ENCODE assay signal across 8 cellular contexts in genomic region chr3:170360916-170361315, GRCh38. TPM values are rescaled to one million over a fixed set of nuclear protein-coding genes. Genes with fewer than 3 reads are reported as not detected.
DNase-seq lines count a peak whose midpoint lies in the region; ATAC-seq and TF ChIP-seq lines count a peak whose summit lies in the region.
"Had no signal": no experiment of that assay in that cellular context is flagged by ENCODE, and none has a peak within 500 bp of the region (broad histone marks: within the 10 kb centered on the region; RNA-seq: fewer than 3 reads in every experiment).

No MANE protein-coding gene starts in this region.

- H3K36me3 ChIP-seq in SU-DHL-6 (ENCODE audit: low read length): peaks cover 18% of the 10 kb centered on the region; the same call in 1 of the 2 replicates
- H3K36me3 ChIP-seq in iPS-15b (ENCODE audit: control insufficient read depth, insufficient read depth, low read length): peaks cover 5% of the 10 kb centered on the region
- peaks cover 3 to 4% (median 3%) of the 10 kb centered on the region in 3 donors for H3K36me3 ChIP-seq in skeletal muscle tissue (ENCODE audit: control insufficient read depth in 3 of 3, insufficient read depth in 3 of 3, low read length in 3 of 3)
- H3K36me3 ChIP-seq: suprapubic skin had no signal

- peaks cover 71% of the 10 kb centered on the region for H3K4me1 Mint-ChIP-seq in HFFc6 (ENCODE audit: low read depth)

- H3K27me3 ChIP-seq in SU-DHL-6 (ENCODE audit: low read length): no peaks in the 10 kb centered on the region
- no peaks in the 10 kb centered on the region for H3K27me3 ChIP-seq in iPS-15b (ENCODE audit: control insufficient read depth, insufficient read depth, low read length)
- no peaks in the 10 kb centered on the region for H3K27me3 ChIP-seq in skeletal muscle tissue (ENCODE audit: control insufficient read depth in 3 of 3, insufficient read depth in 3 of 3, low read length in 3 of 3)
- H3K27me3 ChIP-seq: suprapubic skin had no signal

- no peaks in the 10 kb centered on the region for H3K9me3 Mint-ChIP-seq in HFFc6

- no peaks in the 10 kb centered on the region for H3K9me2 ChIP-seq in SU-DHL-6 (replicated peaks; ENCODE audit: insufficient read depth, low read length)

- ATAC-seq in GM18873 (IDR thresholded peaks at IDR 0.05; ENCODE audit: low FRiP score, unreplicated experiment): no peak

- H3K27me3 Mint-ChIP-seq in HFFc6 (ENCODE audit: insufficient read depth): no peaks in the 10 kb centered on the region; the same call in 1 of the 2 replicates

- peaks cover 40% of the 10 kb centered on the region for H3F3A ChIP-seq in SU-DHL-6 (ENCODE audit: insufficient read depth)

- H3K9ac ChIP-seq in SU-DHL-6 (ENCODE audit: low read length) (no peak overlapping the region), iPS-15b (ENCODE audit: low read depth, low read length) (no peak overlapping the region), skeletal muscle tissue (ENCODE audit: low read depth in 1 of 3, low read length in 3 of 3) (no peak overlapping the region)

- H3K27ac ChIP-seq in SU-DHL-6 (ENCODE audit: low read depth, low read length) (peak overlapping the region; percentile 29; the same call in 1 of the 2 replicates), skeletal muscle tissue (ENCODE audit: low read depth, low read length) (no peak overlapping the region)
- H3K27ac ChIP-seq: suprapubic skin had no signal

- H3K79me2 ChIP-seq in SU-DHL-6 (ENCODE audit: insufficient read depth, low read length): peaks cover 83% of the 10 kb centered on the region

- H3K4me3 ChIP-seq in SU-DHL-6 (ENCODE audit: insufficient read depth, low read length, poor library complexity, severe bottlenecking): peak overlapping the region; percentile 5
- peak overlapping the region; percentile 88 for H3K4me3 ChIP-seq in iPS-15b (ENCODE audit: low read depth, low read length)
- peak overlapping the region; percentile 0 to 10 (median 7) for H3K4me3 ChIP-seq in skeletal muscle tissue (ENCODE audit: low read length in 3 of 3)
- H3K4me3 ChIP-seq: suprapubic skin had no signal

- H3K27ac Mint-ChIP-seq in HFFc6: no peak overlapping the region

- peak overlapping the region; percentile 78 for H3K4me3 Mint-ChIP-seq in HFFc6

- H3K36me3 Mint-ChIP-seq in HFFc6 (ENCODE audit: low read depth): peaks cover 43% of the 10 kb centered on the region

- no peaks in the 10 kb centered on the region for H3K9me3 ChIP-seq in SU-DHL-6 (ENCODE audit: insufficient read depth, low read length)
- no peaks in the 10 kb centered on the region for H3K9me3 ChIP-seq in iPS-15b (ENCODE audit: control insufficient read depth, insufficient read depth, low read length)
- H3K9me3 ChIP-seq in skeletal muscle tissue (ENCODE audit: control insufficient read depth in 3 of 3, low read length in 3 of 3): no peaks in the 10 kb centered on the region
- H3K9me3 ChIP-seq: suprapubic skin had no signal

- H3K4me1 ChIP-seq in iPS-15b (ENCODE audit: control insufficient read depth, insufficient read depth, low read length): no peaks in the 10 kb centered on the region
- peaks cover 20 to 33% (median 22%) of the 10 kb centered on the region in 3 donors for H3K4me1 ChIP-seq in skeletal muscle tissue (ENCODE audit: control insufficient read depth in 3 of 3, insufficient read depth in 3 of 3, low read length in 3 of 3)

- H2AFZ ChIP-seq in SU-DHL-6 (ENCODE audit: low read depth, low read length, severe bottlenecking): no peak overlapping the region

- TF ChIP-seq CTCF in HFFc6 (IDR thresholded peaks at IDR 0.05): no peak
- no peak for TF ChIP-seq CTCF in SU-DHL-6 (IDR thresholded peaks at IDR 0.05; ENCODE audit: insufficient read depth, low read length, poor library complexity, severe bottlenecking)

- peak overlapping the region; percentile 60 for H3K4me2 ChIP-seq in SU-DHL-6 (ENCODE audit: low read depth, low read length, poor library complexity, severe bottlenecking)

- no peak for DNase-seq in HFFc6
- DNase-seq in medulla oblongata (ENCODE audit: extremely low spot score): no peak
- no peak for DNase-seq in hepatic stellate cell (ENCODE audit: low spot score)

- no peaks in the 10 kb centered on the region; the same call in 1 of the 2 replicates for H4K20me1 ChIP-seq in SU-DHL-6 (ENCODE audit: low read depth, low read length)

RNA-seq across cellular contexts. Expression of gene SKIL, which starts 3.4 kb away (rescaled TPM):
- 10 to 100 TPM; 44.6 to 61.3 (median 49.9) TPM for total RNA-seq in HFFc6 (2021; fragmentation: NEBNext Ultra II Directional; extraction: Animal tissue kit (Norgen Biotek cat#: 25700))
- 32.4 TPM for total RNA-seq in skeletal muscle tissue

RNA-seq across cellular contexts. Expression of gene CLDN11, which starts 57.8 kb away (rescaled TPM):
- 10 to 100 TPM in 4 of 6 experiments, 1 to 10 TPM in 2; 3.3 to 77.5 (median 66.7) TPM for total RNA-seq in HFFc6 (2021; fragmentation: NEBNext Ultra II Directional; extraction: Animal tissue kit (Norgen Biotek cat#: 25700))
- 1.6 TPM for total RNA-seq in skeletal muscle tissue

Comparison
In these comparisons a context has a peak if more than half of its experiments do, and no peak if none do; other contexts are left out.
1. H3K4me3 ChIP-seq: peak in every context shown above with its lines; median percentile 88 in iPS-15b; 7 in skeletal muscle tissue; 5 in SU-DHL-6.